In the genomic region with DNA sequence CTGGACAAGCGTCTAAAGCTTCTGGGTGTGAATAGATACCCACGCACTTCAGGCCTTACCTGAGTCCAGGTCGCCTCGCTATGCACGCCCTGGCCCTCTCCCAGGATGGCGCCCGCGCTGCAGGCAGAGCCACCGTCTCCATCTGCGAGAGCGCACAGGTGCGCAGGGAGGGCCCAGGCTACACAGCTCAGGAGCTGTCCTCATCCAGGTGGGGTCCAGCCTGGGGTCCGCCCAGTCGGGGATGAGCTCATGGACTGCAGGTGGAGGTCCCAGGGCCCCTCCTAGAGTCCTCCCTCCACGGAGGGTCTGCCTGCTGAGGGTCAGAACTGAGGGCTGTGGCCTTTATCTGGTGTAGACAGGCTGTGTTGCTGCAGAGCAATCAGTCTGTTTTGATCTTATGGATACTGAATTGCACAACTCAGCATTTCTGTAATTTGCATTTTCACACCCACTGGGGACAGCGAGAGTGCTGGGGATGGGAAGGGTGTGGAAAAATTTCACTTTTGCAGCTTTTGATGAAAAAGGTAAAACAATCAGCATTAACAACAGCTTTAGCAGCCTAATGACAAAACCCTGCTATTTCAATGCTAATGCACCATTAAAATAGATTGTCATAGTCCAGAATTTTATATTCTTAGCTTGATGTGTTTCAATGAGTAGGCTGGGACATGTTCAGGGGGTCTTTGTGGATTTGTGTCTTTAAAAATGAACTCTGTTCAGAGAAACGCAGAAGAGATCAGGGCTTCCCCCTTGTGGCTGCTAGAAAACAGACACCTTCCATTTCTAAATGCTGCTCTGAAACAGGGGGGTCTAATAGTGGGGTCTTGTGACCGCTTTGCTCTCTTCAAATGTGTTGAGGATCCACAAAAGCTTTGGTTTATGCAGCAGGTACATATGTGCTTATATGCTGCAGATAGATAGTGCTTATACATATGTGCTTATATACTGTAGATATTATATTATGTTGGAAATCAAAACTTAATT, we compare ENCODE assay signal across 8 cellular contexts.
A peak's percentile ranks its signal among the peaks of the same experiment; 100 is the strongest.
DNase-seq lines count a peak whose midpoint lies in the region; FAIRE-seq and TF ChIP-seq lines count a peak whose summit lies in the region.

No MANE protein-coding gene starts in this region.

- no peak overlapping the region for H3K14ac ChIP-seq in H1 (ENCODE audit: insufficient read length)

- TF ChIP-seq CTCF in H1 (IDR thresholded peaks at IDR 0.05; ENCODE audit: control extremely low read depth in 1 of 3, insufficient read depth in 1 of 3, low read depth in 1 of 3, low read length in 3 of 3): peak in 2 of 3 experiments; percentile 33 to 45; a peak in 2 of 4 replicates
- TF ChIP-seq CTCF in smooth muscle cell (IDR thresholded peaks at IDR 0.05; ENCODE audit: borderline replicate concordance, insufficient read depth, poor library complexity, severe bottlenecking): peak; percentile 21

- CTCF ChIA-PET in H1 (lab: Charles Lee; ENCODE audit: partially characterized antibody): interaction anchor here (0.7 to 6.1 kb wide), 11 partner anchors 10 to 661 kb away, joined by 3 to 86 read pairs (median 4); no protein-coding TSS in a partner anchor

- no peak overlapping the region for H2BK5ac ChIP-seq in H1 (ENCODE audit: low read depth, low read length)

- no peak overlapping the region for H2BK120ac ChIP-seq in H1 (replicated peaks; ENCODE audit: low read depth, low read length)

- no peak for TF ChIP-seq POLR2A in H1 (IDR thresholded peaks at IDR 0.05; ENCODE audit: control extremely low read depth in 1 of 2, low read depth in 2 of 2, low read length in 2 of 2)

- H3K56ac ChIP-seq in H1 (replicated peaks; ENCODE audit: insufficient read length, low read depth, low read length): no peak overlapping the region

- peaks cover 0 to 3% of the 10 kb centered on the region in 2 experiments for H4K20me1 ChIP-seq in H1 (replicated peaks in 1 of 2; ENCODE audit: control insufficient read depth in 1 of 2, insufficient read depth in 2 of 2, low read length in 2 of 2)
- no peaks in the 10 kb centered on the region for H4K20me1 ChIP-seq in smooth muscle cell (ENCODE audit: low read depth)

- POLR2A ChIA-PET in H1 (lab: Charles Lee; ENCODE audit: partially characterized antibody): no interaction called here

- H3K36me3 ChIP-seq in H1 (ENCODE audit: control insufficient read depth in 2 of 4, insufficient read depth in 4 of 4, low read length in 3 of 4) (no peaks in the 10 kb centered on the region), smooth muscle cell (ENCODE audit: low read depth) (no peaks in the 10 kb centered on the region)

- no peak overlapping the region for H4K91ac ChIP-seq in H1 (replicated peaks; ENCODE audit: insufficient read length, low read length)

- peaks cover 0 to 8% (median 5%) of the 10 kb centered on the region in 4 experiments; a peak in 5 of 7 replicates for H3K27me3 ChIP-seq in H1 (replicated peaks in 1 of 4; ENCODE audit: control insufficient read depth in 3 of 4, extremely low read depth in 1 of 4, insufficient read depth in 3 of 4, low read length in 3 of 4)
- H3K27me3 ChIP-seq in smooth muscle cell (ENCODE audit: low read depth): peaks cover 83% of the 10 kb centered on the region

- no peak overlapping the region for H2BK20ac ChIP-seq in H1 (ENCODE audit: low read length)

- no peak for FAIRE-seq in H1 (lab: Jason Lieb, UNC)

- H3K9ac ChIP-seq in H1 (replicated peaks in 1 of 4; ENCODE audit: extremely low read depth in 1 of 4, low read depth in 3 of 4, low read length in 3 of 4): no peak overlapping the region
- H3K9ac ChIP-seq in smooth muscle cell (ENCODE audit: low read depth): no peak overlapping the region

- no peaks in the 10 kb centered on the region for H3F3A ChIP-seq in smooth muscle cell (ENCODE audit: low read depth)

- H3K23me2 ChIP-seq in H1 (ENCODE audit: low read depth, low read length): no peaks in the 10 kb centered on the region

- H4K8ac ChIP-seq in H1 (ENCODE audit: extremely low read depth, insufficient read depth, low read length): no peak overlapping the region

- DNase-seq in SKM-1 treated with dmso at 0.1 percent for 144 hours (lab: John Stamatoyannopoulos, UW; ENCODE audit: unreplicated experiment) (peak; percentile 1), SKM-1 (lab: John Stamatoyannopoulos, UW; ENCODE audit: unreplicated experiment) (no peak), NCI-H460 (ENCODE audit: extremely low read depth, low read depth) (peak; percentile 11), H1 (ENCODE audit: low read depth in 1 of 2, low spot score in 2 of 2) (peak in 1 of 2 experiments; percentile 53), smooth muscle cell (lab: John Stamatoyannopoulos, UW; ENCODE audit: unreplicated experiment) (no peak), SW480 (ENCODE audit: low spot score) (no peak), C1 segment of cervical spinal cord (lab: John Stamatoyannopoulos, UW) (no peak)
- no peak for DNase-seq in activated T-cell treated with anti-CD3 and anti-CD28 coated beads, Interleukin-2, amount 50 U/mL, for 48 hours

- no peak overlapping the region for H2BK12ac ChIP-seq in H1 (ENCODE audit: low read depth, low read length)

- no peak overlapping the region for H2BK15ac ChIP-seq in H1 (ENCODE audit: low read length)

- H2AK5ac ChIP-seq in H1 (ENCODE audit: low read depth, low read length): no peak overlapping the region

- 72% methylated on average over 18 of the region's 18 CpGs; no CpG with 5 or more reads in 1 of the 2 experiments for WGBS in H1 (ENCODE audit: extremely low coverage in 1 of 2, insufficient coverage in 1 of 2, insufficient read length in 1 of 2, insufficient replicate concordance in 2 of 2, low coverage in 1 of 2, low lambda C conversion rate in 2 of 2, missing lambda C conversion rate in 1 of 2), 2 experiments
- 51% methylated on average over 18 of the region's 18 CpGs for WGBS in smooth muscle cell (ENCODE audit: low lambda C conversion rate)

- H3K27ac ChIP-seq in H1 (ENCODE audit: low read depth, low read length) (no peak overlapping the region), smooth muscle cell (ENCODE audit: low read depth) (no peak overlapping the region)

- no peak overlapping the region for H3K23ac ChIP-seq in H1 (ENCODE audit: insufficient read length)

- peak overlapping the region; percentile 38 to 42; a peak in 2 of 4 replicates for H3K4me2 ChIP-seq in H1 (ENCODE audit: insufficient read depth in 1 of 2, low read depth in 2 of 2, low read length in 2 of 2)
- H3K4me2 ChIP-seq in smooth muscle cell: no peak overlapping the region

- H2AFZ ChIP-seq in H1 (ENCODE audit: low read length) (no peak overlapping the region), smooth muscle cell (ENCODE audit: low read depth) (no peak overlapping the region)

- H3K4me3 ChIP-seq in H1 (ENCODE audit: extremely low read depth in 1 of 4, insufficient read depth in 2 of 4, low read depth in 3 of 4, low read length in 4 of 4): peak overlapping the region in 2 of 4 experiments; percentile 6 to 24; a peak in 4 of 8 replicates
- no peak overlapping the region for H3K4me3 ChIP-seq in smooth muscle cell

- H3K9me3 ChIP-seq in H1 (ENCODE audit: insufficient read depth in 2 of 2, low read depth in 1 of 2, low read length in 1 of 2) (no peaks in the 10 kb centered on the region), smooth muscle cell (replicated peaks; ENCODE audit: low read depth) (no peaks in the 10 kb centered on the region)

- no peaks in the 10 kb centered on the region for H3K79me1 ChIP-seq in H1 (ENCODE audit: low read depth, low read length)

- no peak for TF ChIP-seq EP300 in H1 (IDR thresholded peaks at IDR 0.05; ENCODE audit: borderline replicate concordance in 1 of 2, low read depth in 2 of 2, low read length in 2 of 2)

- H3K4ac ChIP-seq in H1 (replicated peaks; ENCODE audit: insufficient read length, low read depth, low read length): no peak overlapping the region

- H4K5ac ChIP-seq in H1 (ENCODE audit: insufficient read length, low read depth, low read length): no peak overlapping the region

- no peak overlapping the region for H3K18ac ChIP-seq in H1 (ENCODE audit: extremely low read depth, low read length)

- H3K79me2 ChIP-seq in H1 (ENCODE audit: control insufficient read depth in 1 of 2, insufficient read depth in 2 of 2, low read length in 2 of 2) (no peaks in the 10 kb centered on the region), smooth muscle cell (ENCODE audit: low read depth) (no peaks in the 10 kb centered on the region)

- TF ChIP-seq RAD21 in H1 (IDR thresholded peaks at IDR 0.05 in 1 of 2, conservative IDR thresholded peaks at IDR 0.05 in 1 of 2; ENCODE audit: low read depth in 2 of 2, low read length in 2 of 2): no peak

- H3K4me1 ChIP-seq in H1 (replicated peaks in 1 of 4; ENCODE audit: control insufficient read depth in 3 of 4, insufficient read depth in 4 of 4, low read length in 3 of 4) (peaks cover 0 to 6% (median 0%) of the 10 kb centered on the region in 4 experiments; a peak in 2 of 7 replicates), smooth muscle cell (ENCODE audit: low read depth) (no peaks in the 10 kb centered on the region)

TF ChIP-seq in H1, 55 proteins besides CTCF, POLR2A, EP300 and RAD21:
- TF ChIP-seq SRF (IDR thresholded peaks at IDR 0.05; ENCODE audit: low read depth, low read length) (no peak), HDAC2 (IDR thresholded peaks at IDR 0.05; ENCODE audit: borderline replicate concordance in 1 of 2, low read depth in 2 of 2, low read length in 2 of 2) (no peak), CREB1 (IDR thresholded peaks at IDR 0.05) (no peak), KDM4A (IDR thresholded peaks at IDR 0.05; ENCODE audit: low read depth, low read length, severe bottlenecking) (no peak), MAFK (IDR thresholded peaks at IDR 0.05; ENCODE audit: low read depth, low read length) (no peak), CEBPB (IDR thresholded peaks at IDR 0.05; ENCODE audit: low read depth, low read length) (no peak), SIX5 (IDR thresholded peaks at IDR 0.05; ENCODE audit: low read depth, low read length) (no peak), YY1 (IDR thresholded peaks at IDR 0.05; ENCODE audit: low read depth, low read length) (no peak), RNF2 (IDR thresholded peaks at IDR 0.05; ENCODE audit: borderline replicate concordance, low read depth, low read length, missing control alignments, poor library complexity, severe bottlenecking) (no peak), EGR1 (IDR thresholded peaks at IDR 0.05; ENCODE audit: borderline replicate concordance, low read depth, low read length) (no peak), ASH2L (IDR thresholded peaks at IDR 0.05; ENCODE audit: low read length) (no peak)
- TF ChIP-seq, protein P1, sequence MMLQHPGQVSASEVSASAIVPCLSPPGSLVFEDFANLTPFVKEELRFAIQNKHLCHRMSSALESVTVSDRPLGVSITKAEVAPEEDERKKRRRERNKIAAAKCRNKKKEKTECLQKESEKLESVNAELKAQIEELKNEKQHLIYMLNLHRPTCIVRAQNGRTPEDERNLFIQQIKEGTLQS (IDR thresholded peaks at IDR 0.05; ENCODE audit: insufficient read depth, low read depth, low read length): no peak

Comparison
In these comparisons a context has a peak if more than half of its experiments do, and no peak if none do; other contexts are left out.
1. DNase-seq: peak in SKM-1 treated with dmso at 0.1 percent for 144 hours (single experiment) and NCI-H460 (single experiment); none in SKM-1 (single experiment), smooth muscle cell (single experiment), SW480 (single experiment), activated T-cell treated with anti-CD3 and anti-CD28 coated beads, Interleukin-2, amount 50 U/mL, for 48 hours (0 of 2) and C1 segment of cervical spinal cord (0 of 14).